ENCODE assay signal across 7 cellular contexts in genomic region chr17:39925282-39926134, GRCh38. TPM values are rescaled to one million over a fixed set of nuclear protein-coding genes. Genes with fewer than 3 reads are reported as not detected.
DNase-seq lines count a peak whose midpoint lies in the region; ATAC-seq and TF ChIP-seq lines count a peak whose summit lies in the region.
"Had no signal": no experiment of that assay in that cellular context is flagged by ENCODE, and none has a peak within 500 bp of the region (broad histone marks: within the 10 kb centered on the region; RNA-seq: fewer than 3 reads in every experiment).

No MANE protein-coding gene starts in this region.

- no peak overlapping the region for H3K4me3 ChIP-seq in mammary epithelial cell (replicated peaks in 1 of 3; ENCODE audit: insufficient read depth in 1 of 3, low read depth in 2 of 3, low read length in 3 of 3)

- peaks cover 3% of the 10 kb centered on the region for H3K36me3 ChIP-seq in mammary epithelial cell (ENCODE audit: insufficient read depth, low read length)

- H3K27ac ChIP-seq in mammary epithelial cell (ENCODE audit: insufficient read depth, low read depth, low read length), result no peak overlapping the region

- peak overlapping the region; percentile 89 for H3K27ac Mint-ChIP-seq in T-helper 2 cell treated with Interferon-gamma antibody and Interleukin-4, amounts not matched to agents 5 μg/mL and 100 μg/mL, for 36 hours
- H3K27ac Mint-ChIP-seq in stimulated activated effector memory CD8-positive, alpha-beta T cell treated with anti-CD3 and anti-CD28 coated beads, Interleukin-12 subunit alpha, Interleukin-12 subunit beta, amount 100 ng/mL, for 72 hours, result peak overlapping the region; percentile 95

- no TSS peak for BruUV-seq in mammary epithelial cell (replicated peaks; lab: Mats Ljungman, UMichigan)

- peak overlapping the region; percentile 93 for H3K4me2 ChIP-seq in mammary epithelial cell (ENCODE audit: insufficient read depth, low read depth, low read length)

- H3K36me3 Mint-ChIP-seq in T-helper 2 cell treated with Interferon-gamma antibody and Interleukin-4, amounts not matched to agents 5 μg/mL and 100 μg/mL, for 36 hours (ENCODE audit: low read depth), result peaks cover 45% of the 10 kb centered on the region
- peaks cover 54% of the 10 kb centered on the region for H3K36me3 Mint-ChIP-seq in stimulated activated effector memory CD8-positive, alpha-beta T cell treated with anti-CD3 and anti-CD28 coated beads, Interleukin-12 subunit alpha, Interleukin-12 subunit beta, amount 100 ng/mL, for 72 hours

- no peak overlapping the region for H3K9ac ChIP-seq in mammary epithelial cell (ENCODE audit: insufficient read depth, low read length)

- H2AFZ ChIP-seq in mammary epithelial cell (ENCODE audit: low read depth, low read length), result no peak overlapping the region

- CTCF ChIA-PET in mammary epithelial cell (lab: Charles Lee; ENCODE audit: low non-redundant PET), result no interaction called here

- intact Hi-C loops in mammary epithelial cell (cut with micrococcal nuclease), result loop anchor here (5.0 to 10.0 kb wide), 3 partner anchors 51 to 188 kb away; partner anchors contain the start of gene GRB7

- peaks cover 37% of the 10 kb centered on the region for H3K79me2 ChIP-seq in mammary epithelial cell (ENCODE audit: insufficient read depth, low read length)

- TF ChIP-seq CTCF in mammary epithelial cell (conservative IDR thresholded peaks at IDR 0.05 in 1 of 2, IDR thresholded peaks at IDR 0.05 in 1 of 2; ENCODE audit: extremely low read depth in 1 of 2, insufficient read depth in 1 of 2, low read depth in 1 of 2, low read length in 2 of 2), result no peak

- in situ Hi-C loops in mammary epithelial cell (cut with MboI; ENCODE audit: low sequenced_read_pairs in 2 of 2), result no loop called here

- no peaks in the 10 kb centered on the region for H3K9me3 ChIP-seq in mammary epithelial cell (replicated peaks; ENCODE audit: insufficient read depth, low read length)

- no peaks in the 10 kb centered on the region for H3K27me3 Mint-ChIP-seq in T-helper 2 cell treated with Interferon-gamma antibody and Interleukin-4, amounts not matched to agents 5 μg/mL and 100 μg/mL, for 36 hours (ENCODE audit: low read depth)

- no peaks in the 10 kb centered on the region for H4K20me1 ChIP-seq in mammary epithelial cell (ENCODE audit: insufficient read depth, low read length)

- dilution Hi-C loops in mammary epithelial cell (cut with HindIII; ENCODE audit: low sequenced_read_pairs), result loop anchor here (5.0 kb wide), 2 partner anchors 63 to 107 kb away; partner anchors contain the start of gene IKZF3

- no peak for DNase-seq in T-helper 2 cell treated with Interferon-gamma antibody and Interleukin-4, amounts not matched to agents 5 μg/mL and 100 μg/mL, for 36 hours (ENCODE audit: low spot score)
- no peak for DNase-seq in T-helper 2 cell
- no peak for DNase-seq in mammary epithelial cell
- DNase-seq in stimulated activated effector memory CD8-positive, alpha-beta T cell treated with anti-CD3 and anti-CD28 coated beads, Interleukin-12 subunit alpha, Interleukin-12 subunit beta, amount 100 ng/mL, for 72 hours (ENCODE audit: low spot score in 2 of 2), result no peak
- DNase-seq in NCI-H1417 treated with DMSO at 0.1 percent for 48 hours (lab: John Stamatoyannopoulos, UW), result no peak
- DNase-seq: ACHN had no signal

- peaks cover 58% of the 10 kb centered on the region for H3K4me1 Mint-ChIP-seq in T-helper 2 cell treated with Interferon-gamma antibody and Interleukin-4, amounts not matched to agents 5 μg/mL and 100 μg/mL, for 36 hours (ENCODE audit: low read depth)
- peaks cover 75% of the 10 kb centered on the region for H3K4me1 Mint-ChIP-seq in stimulated activated effector memory CD8-positive, alpha-beta T cell treated with anti-CD3 and anti-CD28 coated beads, Interleukin-12 subunit alpha, Interleukin-12 subunit beta, amount 100 ng/mL, for 72 hours

- 85% methylated on average over 11 of the region's 11 CpGs for WGBS in mammary epithelial cell (ENCODE audit: low coverage, missing lambda C conversion rate)

- no peak for ATAC-seq in stimulated activated effector memory CD8-positive, alpha-beta T cell treated with anti-CD3 and anti-CD28 coated beads, Interleukin-12 subunit alpha, Interleukin-12 subunit beta, amount 100 ng/mL, for 72 hours
- ATAC-seq in HG03521 (IDR thresholded peaks at IDR 0.05; ENCODE audit: unreplicated experiment), result no peak

- peak overlapping the region; percentile 92 for H3K4me3 Mint-ChIP-seq in T-helper 2 cell treated with Interferon-gamma antibody and Interleukin-4, amounts not matched to agents 5 μg/mL and 100 μg/mL, for 36 hours
- H3K4me3 Mint-ChIP-seq in stimulated activated effector memory CD8-positive, alpha-beta T cell treated with anti-CD3 and anti-CD28 coated beads, Interleukin-12 subunit alpha, Interleukin-12 subunit beta, amount 100 ng/mL, for 72 hours, result peak overlapping the region; percentile 79

- no peaks in the 10 kb centered on the region for H3K27me3 ChIP-seq in mammary epithelial cell (ENCODE audit: insufficient read depth, low read length)

- H3K4me1 ChIP-seq in mammary epithelial cell (ENCODE audit: insufficient read depth, low read length), result peaks cover 25% of the 10 kb centered on the region

- no peaks in the 10 kb centered on the region for H3K9me3 Mint-ChIP-seq in T-helper 2 cell treated with Interferon-gamma antibody and Interleukin-4, amounts not matched to agents 5 μg/mL and 100 μg/mL, for 36 hours
- no peaks in the 10 kb centered on the region for H3K9me3 Mint-ChIP-seq in stimulated activated effector memory CD8-positive, alpha-beta T cell treated with anti-CD3 and anti-CD28 coated beads, Interleukin-12 subunit alpha, Interleukin-12 subunit beta, amount 100 ng/mL, for 72 hours

RNA-seq across cellular contexts. Expression of gene ORMDL3, which starts 1.9 kb away (rescaled TPM):
- total RNA-seq in mammary epithelial cell, result 10 to 100 TPM; 36.2 to 53.3 TPM
- polyA plus RNA-seq in mammary epithelial cell, result 20.1 TPM
- polyA minus RNA-seq in mammary epithelial cell, result 55.2 TPM

RNA-seq across cellular contexts. Expression of gene LRRC3C, which starts 2.0 kb away (rescaled TPM):
- not detected for total RNA-seq in mammary epithelial cell
- polyA plus RNA-seq in mammary epithelial cell, result not detected
- not detected for polyA minus RNA-seq in mammary epithelial cell

RNA-seq across cellular contexts. Expression of gene GSDMB, which starts 7.1 kb away (rescaled TPM):
- total RNA-seq in mammary epithelial cell, result 1 to 10 TPM; 6.0 to 8.0 TPM
- 1.7 TPM for polyA plus RNA-seq in mammary epithelial cell
- polyA minus RNA-seq in mammary epithelial cell, result not detected

RNA-seq across cellular contexts. Expression of gene GSDMA, which starts 37.3 kb away (rescaled TPM):
- 10 to 100 TPM in 1 of 2 donors, under 1 TPM in 1; 0.67 to 12.7 TPM for total RNA-seq in mammary epithelial cell
- polyA plus RNA-seq in mammary epithelial cell, result 7.8 TPM
- polyA minus RNA-seq in mammary epithelial cell, result 2.5 TPM

RNA-seq across cellular contexts. Expression of gene PSMD3, which starts 55.1 kb away (rescaled TPM):
- 100 to 1,000 TPM; 112 to 159 TPM for total RNA-seq in mammary epithelial cell
- 184 TPM for polyA plus RNA-seq in mammary epithelial cell
- 160 TPM for polyA minus RNA-seq in mammary epithelial cell
